ENCODE assay signal across 23 cellular contexts in genomic region chr1:18673976-18674375, GRCh38. TPM values are rescaled to one million over a fixed set of nuclear protein-coding genes. Genes with fewer than 3 reads are reported as not detected.
DNase-seq lines count a peak whose midpoint lies in the region; ATAC-seq and TF ChIP-seq lines count a peak whose summit lies in the region.
"Had no signal": no experiment of that assay in that cellular context is flagged by ENCODE, and none has a peak within 500 bp of the region (broad histone marks: within the 10 kb centered on the region; RNA-seq: fewer than 3 reads in every experiment).

No MANE protein-coding gene starts in this region.

- H2AFZ ChIP-seq in DND-41 (ENCODE audit: low read depth, low read length), result no peak overlapping the region

- peaks cover 4% of the 10 kb centered on the region for H3K27me3 ChIP-seq in DND-41 (ENCODE audit: insufficient read depth, low read length, poor library complexity)
- H3K27me3 ChIP-seq in RWPE2 (ENCODE audit: insufficient read depth, poor library complexity, severe bottlenecking), result no peaks in the 10 kb centered on the region
- H3K27me3 ChIP-seq: uterus had no signal

- H3K79me2 ChIP-seq in DND-41 (ENCODE audit: insufficient read depth, low read length), result no peaks in the 10 kb centered on the region

- peaks cover 4% of the 10 kb centered on the region; the same call in 1 of the 2 replicates for H4K20me1 ChIP-seq in DND-41 (ENCODE audit: insufficient read depth, low read length)

- TF ChIP-seq CTCF in DND-41 (IDR thresholded peaks at IDR 0.05; ENCODE audit: borderline replicate concordance, extremely low read depth, low read length, poor library complexity, severe bottlenecking), result peak; percentile 11
- TF ChIP-seq CTCF in RWPE2 (IDR thresholded peaks at IDR 0.05; ENCODE audit: poor library complexity, severe bottlenecking), result peak; percentile 48
- TF ChIP-seq CTCF in epithelial cell of proximal tubule (conservative IDR thresholded peaks at IDR 0.05; ENCODE audit: low read depth, low read length), result peak; percentile 26

- H3K4me3 ChIP-seq in DND-41 (ENCODE audit: low read depth in 1 of 2, low read length in 2 of 2) (no peak overlapping the region), RWPE2 (ENCODE audit: severe bottlenecking) (no peak overlapping the region), epithelial cell of proximal tubule (ENCODE audit: low read depth, low read length) (no peak overlapping the region)
- H3K4me3 ChIP-seq: heart left ventricle, SJSA1, smooth muscle cell, uterus had no signal

- ATAC-seq in DND-41 (ENCODE audit: insufficient read depth, low read depth) (no peak), RWPE2 (ENCODE audit: low read depth) (peak; percentile 26; the same call in 1 of the 3 replicates)
- ATAC-seq: activated CD4-positive, alpha-beta T cell treated with anti-CD3 and anti-CD28 coated beads for 36 hours; activated CD8-positive, alpha-beta memory T cell treated with anti-CD3 and anti-CD28 coated beads, Interleukin-2, amount 10 ng/mL, durations not matched to agents 7 days and 5 days; heart left ventricle; naive thymus-derived CD4-positive, alpha-beta T cell had no signal

- H3K4me1 ChIP-seq in DND-41 (ENCODE audit: insufficient read depth, low read length) (no peaks in the 10 kb centered on the region), RWPE2 (ENCODE audit: insufficient read depth, poor library complexity, severe bottlenecking) (peaks cover 18% of the 10 kb centered on the region)
- H3K4me1 ChIP-seq: heart left ventricle, SJSA1, uterus had no signal

- no peak overlapping the region for H3K4me2 ChIP-seq in DND-41 (ENCODE audit: insufficient read depth, low read length)
- H3K4me2 ChIP-seq: smooth muscle cell had no signal

- no peak overlapping the region for H3K27ac ChIP-seq in DND-41 (ENCODE audit: low read length)
- no peak overlapping the region for H3K27ac ChIP-seq in RWPE2 (ENCODE audit: poor library complexity, severe bottlenecking)
- H3K27ac ChIP-seq: heart left ventricle, SJSA1, uterus had no signal

- DNase-seq in DND-41, result no peak
- DNase-seq in HT-29 (ENCODE audit: low spot score), result peak; percentile 42
- DNase-seq in RWPE2 (ENCODE audit: low spot score), result no peak
- DNase-seq in epithelial cell of proximal tubule (ENCODE audit: low read depth), result no peak
- DNase-seq in stimulated activated CD4-positive, alpha-beta T cell treated with anti-CD3 and anti-CD28 coated beads, Interleukin-2, amount 100 ng/mL, for 48 hours, result no peak
- DNase-seq in A172 (ENCODE audit: low spot score), result no peak
- no peak for DNase-seq in MV-4-11 (lab: John Stamatoyannopoulos, UW)
- no peak for DNase-seq in activated CD8-positive, alpha-beta memory T cell treated with anti-CD3 and anti-CD28 coated beads for 24 hours
- DNase-seq: activated CD4-positive, alpha-beta T cell treated with anti-CD3 and anti-CD28 coated beads for 36 hours; activated CD8-positive, alpha-beta memory T cell treated with anti-CD3 and anti-CD28 coated beads, Interleukin-2, amount 10 ng/mL, durations not matched to agents 7 days and 5 days; heart left ventricle; MM.1S; NCI-H187; NCI-H446 treated with DMSO at 0.1 percent for 48 hours; posterior cingulate gyrus; stimulated activated CD8-positive, alpha-beta memory T cell treated with anti-CD3 and anti-CD28 coated beads, Interleukin-4, amount 100 ng/mL, for 48 hours; substantia nigra; uterus had no signal

- H3K9ac ChIP-seq in DND-41 (ENCODE audit: low read depth, low read length), result no peak overlapping the region

- H3K9me3 ChIP-seq in DND-41 (ENCODE audit: insufficient read depth, low read length, severe bottlenecking) (no peaks in the 10 kb centered on the region), RWPE2 (ENCODE audit: severe bottlenecking) (no peaks in the 10 kb centered on the region)
- H3K9me3 ChIP-seq: Caco-2, heart left ventricle, SJSA1, uterus had no signal

- H3K36me3 ChIP-seq in DND-41 (ENCODE audit: insufficient read depth, low read length) (no peaks in the 10 kb centered on the region), RWPE2 (ENCODE audit: low read depth) (no peaks in the 10 kb centered on the region)
- H3K36me3 ChIP-seq: heart left ventricle, SJSA1, uterus had no signal

RNA-seq across cellular contexts. Expression of gene PAX7, which starts 43.3 kb away (rescaled TPM):
- total RNA-seq in HT-29 (2014; rRNA removed; shearing (Covaris generic)), result not detected in 2 replicates
- total RNA-seq in epithelial cell of proximal tubule, result not detected in 2 replicates
- not detected in 2 replicates for total RNA-seq in A172 (2014; rRNA removed; shearing (Covaris generic))
- total RNA-seq: activated CD4-positive, alpha-beta T cell treated with anti-CD3 and anti-CD28 coated beads for 36 hours; activated CD8-positive, alpha-beta memory T cell treated with anti-CD3 and anti-CD28 coated beads, Interleukin-2, amount 10 ng/mL, durations not matched to agents 7 days and 5 days; cardiac septum; heart left ventricle; naive thymus-derived CD4-positive, alpha-beta T cell; SJSA1; smooth muscle cell; uterus had no signal
